9 cellular contexts compared by ENCODE assay signal in genomic region chr3:52222319-52223221, GRCh38. TPM values are rescaled to one million over a fixed set of nuclear protein-coding genes. Genes with fewer than 3 reads are reported as not detected.
A peak's percentile ranks its signal among the peaks of the same experiment; 100 is the strongest.
DNase-seq lines count a peak whose midpoint lies in the region; ATAC-seq, FAIRE-seq and TF ChIP-seq lines count a peak whose summit lies in the region.
"Had no signal": no experiment of that assay in that cellular context is flagged by ENCODE, and none has a peak within 500 bp of the region (broad histone marks: within the 10 kb centered on the region; RNA-seq: fewer than 3 reads in every experiment).

No MANE protein-coding gene starts in this region.

- WGBS in HepG2 (ENCODE audit: low lambda C conversion rate): 64% methylated on average over 26 of the region's 41 CpGs
- WGBS in thyroid gland, 2 donors: 92 to 93% methylated on average over 24 to 35 of the region's 41 CpGs

- H3K36me3 Mint-ChIP-seq in CD4-positive, alpha-beta memory T cell: peaks cover 0 to 11% of the 10 kb centered on the region in 2 donors
- H3K36me3 Mint-ChIP-seq in T-cell: no peaks in the 10 kb centered on the region

- no peak for FAIRE-seq in HepG2 (lab: Jason Lieb, UNC)

- no peak for DNase-seq in CD4-positive, alpha-beta memory T cell
- DNase-seq in T-cell (no peak), HepG2 (ENCODE audit: low spot score) (no peak), pons (ENCODE audit: low spot score) (no peak), thyroid gland (no peak), Kasumi-1 (lab: John Stamatoyannopoulos, UW) (no peak)
- DNase-seq: MV-4-11, OCI-M1 had no signal

- H3K36me3 ChIP-seq in CD4-positive, alpha-beta memory T cell (ENCODE audit: insufficient read depth, low read length): no peaks in the 10 kb centered on the region
- H3K36me3 ChIP-seq in HepG2 (replicated peaks in 1 of 2; ENCODE audit: control insufficient read depth in 1 of 2, insufficient read depth in 2 of 2, low read length in 2 of 2): 0 out of 5 replicates have a peak, but pooled peaks cover 0 to 1% of the 10 kb centered on the region in 2 experiments
- no peaks in the 10 kb centered on the region for H3K36me3 ChIP-seq in thyroid gland

- H3K4me1 Mint-ChIP-seq in CD4-positive, alpha-beta memory T cell: peaks cover 52 to 96% (median 82%) of the 10 kb centered on the region in 4 donors
- peaks cover 86 to 97% (median 94%) of the 10 kb centered on the region in 3 donors for H3K4me1 Mint-ChIP-seq in T-cell

- POLR2A ChIA-PET in CD4-positive, alpha-beta memory T cell (lab: Charles Lee; ENCODE audit: partially characterized antibody): interaction anchor here (0.6 to 13.6 kb wide), 15 partner anchors 9 to 280 kb away, joined by 3 to 156 read pairs (median 7); partner anchors contain the start of genes GLYCTK, PARP3, PPM1M and TWF2
- POLR2A ChIA-PET in T-cell (lab: Charles Lee): no interaction called here
- POLR2A ChIA-PET in HepG2 (lab: Yijun Ruan, JAX): interaction anchor here (2.7 kb wide), 1 partner anchor 15 kb away, joined by 12 read pairs; no protein-coding TSS in a partner anchor

- H3K9me3 ChIP-seq in CD4-positive, alpha-beta memory T cell (ENCODE audit: control insufficient read depth in 1 of 2, low read length in 2 of 2): no peaks in the 10 kb centered on the region
- H3K9me3 ChIP-seq in HepG2 (ENCODE audit: low read length): no peaks in the 10 kb centered on the region
- no peaks in the 10 kb centered on the region for H3K9me3 ChIP-seq in thyroid gland

- TF ChIP-seq CTCF in HepG2 (CRISPR knock-in tag; IDR thresholded peaks at IDR 0.05) (peak; percentile 37), thyroid gland (IDR thresholded peaks at IDR 0.05) (no peak)

- ATAC-seq in T-cell (replicated peaks in 1 of 4) (no peak), HepG2 (no peak)

- H2AFZ ChIP-seq in HepG2 (ENCODE audit: low read length): no peak overlapping the region

- H3K27me3 ChIP-seq in CD4-positive, alpha-beta memory T cell (ENCODE audit: insufficient read depth, low read length): no peaks in the 10 kb centered on the region
- peaks cover 1 to 12% of the 10 kb centered on the region in 2 experiments; a peak in 4 of 5 replicates for H3K27me3 ChIP-seq in HepG2 (ENCODE audit: control insufficient read depth in 1 of 2, insufficient read depth in 2 of 2, low read length in 2 of 2)
- no peaks in the 10 kb centered on the region for H3K27me3 ChIP-seq in thyroid gland

- intact Hi-C loops in CD4-positive, alpha-beta memory T cell (cut with micrococcal nuclease): loop anchor here (2.0 to 5.0 kb wide), 2 partner anchors 16 to 225 kb away; partner anchors contain the start of genes SEMA3G and TWF2
- intact Hi-C loops in HepG2 (cut with micrococcal nuclease; ENCODE audit: unreplicated experiment): loop anchor here (5.0 kb wide), 1 partner anchor 115 kb away; no protein-coding TSS in a partner anchor
- intact Hi-C loops in thyroid gland (cut with DNase I): no loop called here

- peak overlapping the region; percentile 3 to 59 for H3K4me3 ChIP-seq in CD4-positive, alpha-beta memory T cell (ENCODE audit: low read length in 2 of 2)
- H3K4me3 ChIP-seq in HepG2 (replicated peaks in 1 of 3; ENCODE audit: insufficient read depth in 1 of 3, low read depth in 2 of 3, low read length in 3 of 3) (no peak overlapping the region), thyroid gland (replicated peaks in 1 of 3) (no peak overlapping the region)

- no TSS peak for BruUV-seq in HepG2 (replicated peaks; lab: Mats Ljungman, UMichigan)

- no peak for TF ChIP-seq RAD21 in HepG2 (CRISPR knock-in tag; IDR thresholded peaks at IDR 0.05)

- no peaks in the 10 kb centered on the region for H4K20me1 ChIP-seq in HepG2 (ENCODE audit: insufficient read depth, low read length)

- no peaks in the 10 kb centered on the region for H3K27me3 Mint-ChIP-seq in CD4-positive, alpha-beta memory T cell
- H3K27me3 Mint-ChIP-seq in T-cell: no peaks in the 10 kb centered on the region

- H3K27ac ChIP-seq in CD4-positive, alpha-beta memory T cell (ENCODE audit: low read depth, low read length): peak overlapping the region; percentile 44
- H3K27ac ChIP-seq in HepG2 (ENCODE audit: extremely low read length, insufficient read depth, low read length) (no peak overlapping the region), thyroid gland (no peak overlapping the region)

- TF ChIP-seq POLR2A in HepG2 (IDR thresholded peaks at IDR 0.05; ENCODE audit: insufficient read depth in 1 of 2, low read depth in 2 of 2, low read length in 2 of 2) (no peak), thyroid gland (IDR thresholded peaks at IDR 0.05) (no peak)

- H3K4me2 ChIP-seq in HepG2 (ENCODE audit: low read depth, low read length): no peak overlapping the region

- TF ChIP-seq EP300 in HepG2 (IDR thresholded peaks at IDR 0.05; ENCODE audit: low read depth in 2 of 2, low read length in 2 of 2) (no peak), HepG2 (CRISPR knock-in tag; IDR thresholded peaks at IDR 0.05; ENCODE audit: borderline replicate concordance) (no peak)

- no peaks in the 10 kb centered on the region for H3K79me2 ChIP-seq in HepG2 (ENCODE audit: insufficient read depth, low read length)

- H3K9ac ChIP-seq in HepG2 (ENCODE audit: insufficient read depth, low read depth, low read length): no peak overlapping the region

- CTCF ChIA-PET in CD4-positive, alpha-beta memory T cell (lab: Charles Lee; ENCODE audit: partially characterized antibody): interaction anchor here (0.6 to 12.2 kb wide), 15 partner anchors 11 to 224 kb away, joined by 3 to 247 read pairs (median 5); partner anchors contain the start of genes ALAS1, GLYCTK, TWF2 and WDR82
- CTCF ChIA-PET in T-cell (lab: Charles Lee) (interaction anchor here (0.5 to 3.8 kb wide), 10 partner anchors 9 to 247 kb away, joined by 3 to 48 read pairs (median 4); partner anchors contain the start of gene WDR82 (in 1 of the 2)), HepG2 (lab: Yijun Ruan, JAX; ENCODE audit: low intra/inter-chr PET ratio, low total read pairs) (interaction anchor here (2.6 kb wide), 1 partner anchor 117 kb away, joined by 15 read pairs; no protein-coding TSS in a partner anchor)

- peak overlapping the region; percentile 84 to 96 (median 92) for H3K27ac Mint-ChIP-seq in CD4-positive, alpha-beta memory T cell
- H3K27ac Mint-ChIP-seq in T-cell: peak overlapping the region; percentile 92
- H3K27ac Mint-ChIP-seq: dendritic cell treated with granulocyte-macrophage colony-stimulating factor and Interleukin-4, amounts not matched to agents 40 ng/mL and 50 ng/mL, for 4 days had no signal

- peaks cover 92% of the 10 kb centered on the region for H3K4me1 ChIP-seq in CD4-positive, alpha-beta memory T cell (ENCODE audit: insufficient read depth, low read length)
- peaks cover 38% of the 10 kb centered on the region for H3K4me1 ChIP-seq in HepG2 (ENCODE audit: insufficient read depth, low read length)
- peaks cover 24 to 34% of the 10 kb centered on the region in 2 donors for H3K4me1 ChIP-seq in thyroid gland

- in situ Hi-C loops in HepG2 (cut with HindIII; ENCODE audit: extremely low pct_ligation_motif_present, low pct_unique_long_range_greater_than_20kb): no loop called here

- H3K4me3 Mint-ChIP-seq in CD4-positive, alpha-beta memory T cell: peak overlapping the region; percentile 82 to 91 (median 83)
- peak overlapping the region; percentile 69 to 83 (median 78) for H3K4me3 Mint-ChIP-seq in T-cell
- H3K4me3 Mint-ChIP-seq: dendritic cell treated with granulocyte-macrophage colony-stimulating factor and Interleukin-4, amounts not matched to agents 40 ng/mL and 50 ng/mL, for 4 days had no signal

- no peaks in the 10 kb centered on the region for H3K9me3 Mint-ChIP-seq in CD4-positive, alpha-beta memory T cell
- H3K9me3 Mint-ChIP-seq in T-cell: no peaks in the 10 kb centered on the region
- H3K9me3 Mint-ChIP-seq: dendritic cell treated with granulocyte-macrophage colony-stimulating factor and Interleukin-4, amounts not matched to agents 40 ng/mL and 50 ng/mL, for 4 days had no signal

RNA-seq across cellular contexts. Expression of gene TLR9, which starts 2.9 kb away (rescaled TPM):
- 1 to 10 TPM; 2.3 to 3.0 TPM for total RNA-seq in CD4-positive, alpha-beta memory T cell
- not detected for polyA plus RNA-seq in CD4-positive, alpha-beta memory T cell
- total RNA-seq in T-cell: 1 to 10 TPM in 3 of 5 donors, under 1 TPM in 1, not detected in 1; 0.54 to 2.9 (median 2.1) TPM
- not detected in 2 replicates for total RNA-seq in HepG2 (2016; rRNA removed; fragmentation: Illumina TruSeq; extraction: Trizol)
- total RNA-seq in HepG2 (2016; cell fraction: cytosol; rRNA removed; fragmentation: Illumina TruSeq; extraction: Trizol; ENCODE audit: low read depth): not detected in 2 replicates
- total RNA-seq in HepG2 (2016; cell fraction: insoluble cytoplasmic fraction; rRNA removed; fragmentation: Illumina TruSeq; extraction: Trizol): not detected in 2 replicates
- total RNA-seq in HepG2 (2016; cell fraction: membrane; rRNA removed; fragmentation: Illumina TruSeq; extraction: Trizol): not detected in 2 replicates
- not detected in 2 replicates for total RNA-seq in HepG2 (2016; cell fraction: nucleus; rRNA removed; fragmentation: Illumina TruSeq; extraction: Trizol)
- 0.08 TPM in 1 of 2 replicates, not detected in the other for polyA plus RNA-seq in HepG2 (2011; rRNA removed)
- polyA plus RNA-seq in HepG2 (2011; cell fraction: cytosol; rRNA removed): 0.01 TPM in 2 replicates
- 0.88 and 0.95 TPM in 2 replicates for polyA plus RNA-seq in HepG2 (2011; cell fraction: nucleus; rRNA removed)
- polyA plus RNA-seq in HepG2 (2012): 0.31 TPM in 1 of 2 replicates, not detected in the other
- polyA plus RNA-seq in HepG2 (2016; cell fraction: cytosol; fragmentation: Illumina TruSeq; extraction: Trizol; ENCODE audit: low read depth): not detected in 2 replicates
- polyA plus RNA-seq in HepG2 (2016; cell fraction: insoluble cytoplasmic fraction; fragmentation: Illumina TruSeq; extraction: Trizol; ENCODE audit: low read depth): not detected in 2 replicates
- not detected in 2 replicates for polyA plus RNA-seq in HepG2 (2016; cell fraction: membrane; fragmentation: Illumina TruSeq; extraction: Trizol; ENCODE audit: low read depth)
- polyA plus RNA-seq in HepG2 (2016; cell fraction: nucleus; fragmentation: Illumina TruSeq; extraction: Trizol; ENCODE audit: insufficient read depth, low read depth): not detected in 2 replicates
- 0.14 TPM in 1 of 2 replicates, not detected in the other for polyA minus RNA-seq in HepG2 (2011; rRNA and poly(A)+ RNA removed; ENCODE audit: low replicate concordance)
- polyA minus RNA-seq in HepG2 (2011; cell fraction: cytosol; rRNA and poly(A)+ RNA removed): not detected in 2 replicates
- 0.25 and 0.26 TPM in 2 replicates for polyA minus RNA-seq in HepG2 (2011; cell fraction: nucleus; rRNA and poly(A)+ RNA removed)
- total RNA-seq in thyroid gland: under 1 TPM in 1 of 4 donors, not detected in 3; 0.40 TPM

RNA-seq across cellular contexts. Expression of gene TWF2, which starts 16.4 kb away (rescaled TPM):
- total RNA-seq in CD4-positive, alpha-beta memory T cell: 10 to 100 TPM; 69.3 to 76.1 TPM
- polyA plus RNA-seq in CD4-positive, alpha-beta memory T cell: 100 to 1,000 TPM; 122 to 124 TPM
- 10 to 100 TPM; 49.8 to 99.9 (median 88.3) TPM for total RNA-seq in T-cell
- total RNA-seq in HepG2 (2016; rRNA removed; fragmentation: Illumina TruSeq; extraction: Trizol): 45.5 and 49.1 TPM in 2 replicates
- 9.3 and 10.4 TPM in 2 replicates for total RNA-seq in HepG2 (2016; cell fraction: cytosol; rRNA removed; fragmentation: Illumina TruSeq; extraction: Trizol; ENCODE audit: low read depth)
- total RNA-seq in HepG2 (2016; cell fraction: insoluble cytoplasmic fraction; rRNA removed; fragmentation: Illumina TruSeq; extraction: Trizol): 46.7 and 47.5 TPM in 2 replicates
- total RNA-seq in HepG2 (2016; cell fraction: membrane; rRNA removed; fragmentation: Illumina TruSeq; extraction: Trizol): 18.1 and 19.8 TPM in 2 replicates
- total RNA-seq in HepG2 (2016; cell fraction: nucleus; rRNA removed; fragmentation: Illumina TruSeq; extraction: Trizol): 19.0 and 20.5 TPM in 2 replicates
- 108 and 123 TPM in 2 replicates for polyA plus RNA-seq in HepG2 (2011; rRNA removed)
- 139 and 201 TPM in 2 replicates for polyA plus RNA-seq in HepG2 (2011; cell fraction: cytosol; rRNA removed)
- 105 and 112 TPM in 2 replicates for polyA plus RNA-seq in HepG2 (2011; cell fraction: nucleus; rRNA removed)
- polyA plus RNA-seq in HepG2 (2012): 63.2 and 85.2 TPM in 2 replicates
- 10.6 and 11.3 TPM in 2 replicates for polyA plus RNA-seq in HepG2 (2016; cell fraction: cytosol; fragmentation: Illumina TruSeq; extraction: Trizol; ENCODE audit: low read depth)
- polyA plus RNA-seq in HepG2 (2016; cell fraction: insoluble cytoplasmic fraction; fragmentation: Illumina TruSeq; extraction: Trizol; ENCODE audit: low read depth): 55.3 and 58.3 TPM in 2 replicates
- 16.1 and 16.9 TPM in 2 replicates for polyA plus RNA-seq in HepG2 (2016; cell fraction: membrane; fragmentation: Illumina TruSeq; extraction: Trizol; ENCODE audit: low read depth)
- 37.2 and 39.4 TPM in 2 replicates for polyA plus RNA-seq in HepG2 (2016; cell fraction: nucleus; fragmentation: Illumina TruSeq; extraction: Trizol; ENCODE audit: insufficient read depth, low read depth)
- 46.6 and 135 TPM in 2 replicates for polyA minus RNA-seq in HepG2 (2011; rRNA and poly(A)+ RNA removed; ENCODE audit: low replicate concordance)
- polyA minus RNA-seq in HepG2 (2011; cell fraction: cytosol; rRNA and poly(A)+ RNA removed): 84.6 and 87.5 TPM in 2 replicates
- polyA minus RNA-seq in HepG2 (2011; cell fraction: nucleus; rRNA and poly(A)+ RNA removed): 18.5 and 25.0 TPM in 2 replicates
- 10 to 100 TPM; 28.3 to 61.1 (median 50.4) TPM for total RNA-seq in thyroid gland

RNA-seq across cellular contexts. Expression of gene PPM1M, which starts 23.0 kb away (rescaled TPM):
- total RNA-seq in CD4-positive, alpha-beta memory T cell: 10 to 100 TPM; 70.2 to 81.1 TPM
- 10 to 100 TPM; 52.0 to 85.3 TPM for polyA plus RNA-seq in CD4-positive, alpha-beta memory T cell
- total RNA-seq in T-cell: 10 to 100 TPM; 63.4 to 78.1 (median 73.4) TPM
- 1.5 and 2.5 TPM in 2 replicates for total RNA-seq in HepG2 (2016; rRNA removed; fragmentation: Illumina TruSeq; extraction: Trizol)
- total RNA-seq in HepG2 (2016; cell fraction: cytosol; rRNA removed; fragmentation: Illumina TruSeq; extraction: Trizol; ENCODE audit: low read depth): 0.91 and 1.1 TPM in 2 replicates
- total RNA-seq in HepG2 (2016; cell fraction: insoluble cytoplasmic fraction; rRNA removed; fragmentation: Illumina TruSeq; extraction: Trizol): 2.2 and 2.4 TPM in 2 replicates
- 2.7 and 3.5 TPM in 2 replicates for total RNA-seq in HepG2 (2016; cell fraction: membrane; rRNA removed; fragmentation: Illumina TruSeq; extraction: Trizol)
- total RNA-seq in HepG2 (2016; cell fraction: nucleus; rRNA removed; fragmentation: Illumina TruSeq; extraction: Trizol): 2.0 and 2.1 TPM in 2 replicates
- 5.9 and 6.9 TPM in 2 replicates for polyA plus RNA-seq in HepG2 (2011; rRNA removed)
- 4.4 and 5.2 TPM in 2 replicates for polyA plus RNA-seq in HepG2 (2011; cell fraction: cytosol; rRNA removed)
- 20.6 and 21.3 TPM in 2 replicates for polyA plus RNA-seq in HepG2 (2011; cell fraction: nucleus; rRNA removed)
- 4.0 and 4.5 TPM in 2 replicates for polyA plus RNA-seq in HepG2 (2012)
- polyA plus RNA-seq in HepG2 (2016; cell fraction: cytosol; fragmentation: Illumina TruSeq; extraction: Trizol; ENCODE audit: low read depth): 0.99 and 1.1 TPM in 2 replicates
- 2.0 and 2.3 TPM in 2 replicates for polyA plus RNA-seq in HepG2 (2016; cell fraction: insoluble cytoplasmic fraction; fragmentation: Illumina TruSeq; extraction: Trizol; ENCODE audit: low read depth)
- polyA plus RNA-seq in HepG2 (2016; cell fraction: membrane; fragmentation: Illumina TruSeq; extraction: Trizol; ENCODE audit: low read depth): 2.3 and 2.5 TPM in 2 replicates
- polyA plus RNA-seq in HepG2 (2016; cell fraction: nucleus; fragmentation: Illumina TruSeq; extraction: Trizol; ENCODE audit: insufficient read depth, low read depth): 3.6 and 4.3 TPM in 2 replicates
- 8.9 and 14.9 TPM in 2 replicates for polyA minus RNA-seq in HepG2 (2011; rRNA and poly(A)+ RNA removed; ENCODE audit: low replicate concordance)
- polyA minus RNA-seq in HepG2 (2011; cell fraction: cytosol; rRNA and poly(A)+ RNA removed): 1.5 and 1.9 TPM in 2 replicates
- polyA minus RNA-seq in HepG2 (2011; cell fraction: nucleus; rRNA and poly(A)+ RNA removed): 2.7 and 3.7 TPM in 2 replicates
- total RNA-seq in thyroid gland: 10 to 100 TPM; 15.8 to 22.8 (median 18.0) TPM

RNA-seq across cellular contexts. Expression of gene ALAS1, which starts 24.6 kb away (rescaled TPM):
- 10 to 100 TPM; 30.0 to 34.6 TPM for total RNA-seq in CD4-positive, alpha-beta memory T cell
- polyA plus RNA-seq in CD4-positive, alpha-beta memory T cell: 10 to 100 TPM; 30.5 to 35.4 TPM
- total RNA-seq in T-cell: 10 to 100 TPM; 12.2 to 32.7 (median 27.1) TPM
- 36.0 and 40.2 TPM in 2 replicates for total RNA-seq in HepG2 (2016; rRNA removed; fragmentation: Illumina TruSeq; extraction: Trizol)
- 9.6 and 11.6 TPM in 2 replicates for total RNA-seq in HepG2 (2016; cell fraction: cytosol; rRNA removed; fragmentation: Illumina TruSeq; extraction: Trizol; ENCODE audit: low read depth)
- 33.6 and 35.3 TPM in 2 replicates for total RNA-seq in HepG2 (2016; cell fraction: insoluble cytoplasmic fraction; rRNA removed; fragmentation: Illumina TruSeq; extraction: Trizol)
- 14.0 and 14.5 TPM in 2 replicates for total RNA-seq in HepG2 (2016; cell fraction: membrane; rRNA removed; fragmentation: Illumina TruSeq; extraction: Trizol)
- 16.9 and 18.1 TPM in 2 replicates for total RNA-seq in HepG2 (2016; cell fraction: nucleus; rRNA removed; fragmentation: Illumina TruSeq; extraction: Trizol)
- polyA plus RNA-seq in HepG2 (2011; rRNA removed): 39.0 and 43.2 TPM in 2 replicates
- polyA plus RNA-seq in HepG2 (2011; cell fraction: cytosol; rRNA removed): 41.2 and 50.6 TPM in 2 replicates
- 30.0 and 30.9 TPM in 2 replicates for polyA plus RNA-seq in HepG2 (2011; cell fraction: nucleus; rRNA removed)
- 19.8 and 27.7 TPM in 2 replicates for polyA plus RNA-seq in HepG2 (2012)
- 3.9 and 4.3 TPM in 2 replicates for polyA plus RNA-seq in HepG2 (2016; cell fraction: cytosol; fragmentation: Illumina TruSeq; extraction: Trizol; ENCODE audit: low read depth)
- 27.6 and 42.4 TPM in 2 replicates for polyA plus RNA-seq in HepG2 (2016; cell fraction: insoluble cytoplasmic fraction; fragmentation: Illumina TruSeq; extraction: Trizol; ENCODE audit: low read depth)
- 6.8 and 7.1 TPM in 2 replicates for polyA plus RNA-seq in HepG2 (2016; cell fraction: membrane; fragmentation: Illumina TruSeq; extraction: Trizol; ENCODE audit: low read depth)
- polyA plus RNA-seq in HepG2 (2016; cell fraction: nucleus; fragmentation: Illumina TruSeq; extraction: Trizol; ENCODE audit: insufficient read depth, low read depth): 26.7 and 30.3 TPM in 2 replicates
- 49.6 and 54.7 TPM in 2 replicates for polyA minus RNA-seq in HepG2 (2011; rRNA and poly(A)+ RNA removed; ENCODE audit: low replicate concordance)
- polyA minus RNA-seq in HepG2 (2011; cell fraction: cytosol; rRNA and poly(A)+ RNA removed): 23.9 and 26.4 TPM in 2 replicates
- polyA minus RNA-seq in HepG2 (2011; cell fraction: nucleus; rRNA and poly(A)+ RNA removed): 17.3 and 19.0 TPM in 2 replicates
- 10 to 100 TPM; 27.7 to 51.9 (median 45.9) TPM for total RNA-seq in thyroid gland

RNA-seq across cellular contexts. Expression of gene WDR82, which starts 55.9 kb away (rescaled TPM):
- 100 to 1,000 TPM; 149 to 150 TPM for total RNA-seq in CD4-positive, alpha-beta memory T cell
- polyA plus RNA-seq in CD4-positive, alpha-beta memory T cell: 100 to 1,000 TPM in 1 of 2 donors, 10 to 100 TPM in 1; 62.3 to 143 TPM
- total RNA-seq in T-cell: 100 to 1,000 TPM; 119 to 159 (median 154) TPM
- 59.5 and 62.0 TPM in 2 replicates for total RNA-seq in HepG2 (2016; rRNA removed; fragmentation: Illumina TruSeq; extraction: Trizol)
- 6.3 and 6.7 TPM in 2 replicates for total RNA-seq in HepG2 (2016; cell fraction: cytosol; rRNA removed; fragmentation: Illumina TruSeq; extraction: Trizol; ENCODE audit: low read depth)
- total RNA-seq in HepG2 (2016; cell fraction: insoluble cytoplasmic fraction; rRNA removed; fragmentation: Illumina TruSeq; extraction: Trizol): 58.9 and 60.5 TPM in 2 replicates
- 27.7 and 28.8 TPM in 2 replicates for total RNA-seq in HepG2 (2016; cell fraction: membrane; rRNA removed; fragmentation: Illumina TruSeq; extraction: Trizol)
- total RNA-seq in HepG2 (2016; cell fraction: nucleus; rRNA removed; fragmentation: Illumina TruSeq; extraction: Trizol): 32.4 and 32.6 TPM in 2 replicates
- polyA plus RNA-seq in HepG2 (2011; rRNA removed): 39.1 and 41.9 TPM in 2 replicates
- 23.5 and 37.7 TPM in 2 replicates for polyA plus RNA-seq in HepG2 (2011; cell fraction: cytosol; rRNA removed)
- 10.7 and 14.5 TPM in 2 replicates for polyA plus RNA-seq in HepG2 (2011; cell fraction: nucleus; rRNA removed)
- polyA plus RNA-seq in HepG2 (2012): 48.3 and 52.2 TPM in 2 replicates
- 3.6 and 4.2 TPM in 2 replicates for polyA plus RNA-seq in HepG2 (2016; cell fraction: cytosol; fragmentation: Illumina TruSeq; extraction: Trizol; ENCODE audit: low read depth)
- 60.6 and 66.1 TPM in 2 replicates for polyA plus RNA-seq in HepG2 (2016; cell fraction: insoluble cytoplasmic fraction; fragmentation: Illumina TruSeq; extraction: Trizol; ENCODE audit: low read depth)
- 13.9 and 15.0 TPM in 2 replicates for polyA plus RNA-seq in HepG2 (2016; cell fraction: membrane; fragmentation: Illumina TruSeq; extraction: Trizol; ENCODE audit: low read depth)
- polyA plus RNA-seq in HepG2 (2016; cell fraction: nucleus; fragmentation: Illumina TruSeq; extraction: Trizol; ENCODE audit: insufficient read depth, low read depth): 38.8 and 40.8 TPM in 2 replicates
- 52.7 and 77.7 TPM in 2 replicates for polyA minus RNA-seq in HepG2 (2011; rRNA and poly(A)+ RNA removed; ENCODE audit: low replicate concordance)
- 29.3 and 33.9 TPM in 2 replicates for polyA minus RNA-seq in HepG2 (2011; cell fraction: cytosol; rRNA and poly(A)+ RNA removed)
- polyA minus RNA-seq in HepG2 (2011; cell fraction: nucleus; rRNA and poly(A)+ RNA removed): 28.7 and 33.2 TPM in 2 replicates
- 10 to 100 TPM; 66.4 to 76.4 (median 72.2) TPM for total RNA-seq in thyroid gland

Comparison
In these comparisons a context has a peak if more than half of its experiments do, and no peak if none do; other contexts are left out.
1. H3K4me3 ChIP-seq: peak in CD4-positive, alpha-beta memory T cell (2 of 2); none in HepG2 (0 of 3) and thyroid gland (0 of 3).
2. POLR2A ChIA-PET loops: an anchor here in CD4-positive, alpha-beta memory T cell (0.6 to 13.6 kb wide) and HepG2 (2.7 kb wide); none called in T-cell.